In the genomic region with DNA sequence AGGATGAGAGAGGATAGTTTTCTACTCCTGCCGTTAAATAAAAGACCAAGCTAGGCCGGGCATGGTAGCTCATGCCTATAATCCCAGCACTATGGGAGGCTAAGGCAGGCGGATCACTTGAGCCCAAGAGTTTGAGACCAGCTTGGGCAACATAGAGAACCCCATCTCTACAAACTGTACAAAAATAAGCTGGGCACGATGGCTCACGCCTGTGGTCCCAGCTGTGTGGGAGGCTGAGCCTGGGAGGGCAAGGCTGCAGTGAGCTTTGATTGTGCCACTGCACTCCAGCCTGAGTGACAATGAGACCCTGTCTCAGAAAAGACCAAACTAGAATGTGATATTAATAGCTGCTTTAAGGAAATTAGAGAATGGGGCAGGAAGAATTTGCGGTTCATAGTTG, we compare ENCODE assay signal across 2 cellular contexts.
TF ChIP-seq lines count a peak whose summit lies in the region.

No MANE protein-coding gene starts in this region.

TF ChIP-seq in K562, 482 proteins besides CTCF, POLR2A, EP300 and RAD21 (continued from another document):
- TF ChIP-seq, protein P1, sequence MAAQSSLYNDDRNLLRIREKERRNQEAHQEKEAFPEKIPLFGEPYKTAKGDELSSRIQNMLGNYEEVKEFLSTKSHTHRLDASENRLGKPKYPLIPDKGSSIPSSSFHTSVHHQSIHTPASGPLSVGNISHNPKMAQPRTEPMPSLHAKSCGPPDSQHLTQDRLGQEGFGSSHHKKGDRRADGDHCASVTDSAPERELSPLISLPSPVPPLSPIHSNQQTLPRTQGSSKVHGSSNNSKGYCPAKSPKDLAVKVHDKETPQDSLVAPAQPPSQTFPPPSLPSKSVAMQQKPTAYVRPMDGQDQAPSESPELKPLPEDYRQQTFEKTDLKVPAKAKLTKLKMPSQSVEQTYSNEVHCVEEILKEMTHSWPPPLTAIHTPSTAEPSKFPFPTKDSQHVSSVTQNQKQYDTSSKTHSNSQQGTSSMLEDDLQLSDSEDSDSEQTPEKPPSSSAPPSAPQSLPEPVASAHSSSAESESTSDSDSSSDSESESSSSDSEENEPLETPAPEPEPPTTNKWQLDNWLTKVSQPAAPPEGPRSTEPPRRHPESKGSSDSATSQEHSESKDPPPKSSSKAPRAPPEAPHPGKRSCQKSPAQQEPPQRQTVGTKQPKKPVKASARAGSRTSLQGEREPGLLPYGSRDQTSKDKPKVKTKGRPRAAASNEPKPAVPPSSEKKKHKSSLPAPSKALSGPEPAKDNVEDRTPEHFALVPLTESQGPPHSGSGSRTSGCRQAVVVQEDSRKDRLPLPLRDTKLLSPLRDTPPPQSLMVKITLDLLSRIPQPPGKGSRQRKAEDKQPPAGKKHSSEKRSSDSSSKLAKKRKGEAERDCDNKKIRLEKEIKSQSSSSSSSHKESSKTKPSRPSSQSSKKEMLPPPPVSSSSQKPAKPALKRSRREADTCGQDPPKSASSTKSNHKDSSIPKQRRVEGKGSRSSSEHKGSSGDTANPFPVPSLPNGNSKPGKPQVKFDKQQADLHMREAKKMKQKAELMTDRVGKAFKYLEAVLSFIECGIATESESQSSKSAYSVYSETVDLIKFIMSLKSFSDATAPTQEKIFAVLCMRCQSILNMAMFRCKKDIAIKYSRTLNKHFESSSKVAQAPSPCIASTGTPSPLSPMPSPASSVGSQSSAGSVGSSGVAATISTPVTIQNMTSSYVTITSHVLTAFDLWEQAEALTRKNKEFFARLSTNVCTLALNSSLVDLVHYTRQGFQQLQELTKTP (IDR thresholded peaks at IDR 0.05; ENCODE audit: low read depth in 1 of 2, partially characterized antibody in 2 of 2), result no peak
- TF ChIP-seq CBX2 (IDR thresholded peaks at IDR 0.05; ENCODE audit: insufficient read depth, low read length, poor library complexity, severe bottlenecking) (no peak), MTF1 (CRISPR knock-in tag; IDR thresholded peaks at IDR 0.05; ENCODE audit: borderline replicate concordance) (no peak), MAFK (IDR thresholded peaks at IDR 0.05; ENCODE audit: low read length) (no peak), ZNF79 (CRISPR knock-in tag; IDR thresholded peaks at IDR 0.05; ENCODE audit: low read depth) (no peak), ZNF217 (CRISPR knock-in tag; IDR thresholded peaks at IDR 0.05) (no peak), PRPF4 (IDR thresholded peaks at IDR 0.05; ENCODE audit: insufficient read depth, low read depth, low read length, poor library complexity, severe bottlenecking) (no peak), ZNF583 (CRISPR knock-in tag; IDR thresholded peaks at IDR 0.05) (no peak), PCBP2 (IDR thresholded peaks at IDR 0.05; ENCODE audit: low read depth, low read length, poor library complexity, severe bottlenecking) (no peak), KLF1 (tag; IDR thresholded peaks at IDR 0.05) (no peak), BRD4 (IDR thresholded peaks at IDR 0.05) (no peak), ZNF589 (CRISPR knock-in tag; IDR thresholded peaks at IDR 0.05; ENCODE audit: low read depth) (no peak), GABPA (tag; conservative IDR thresholded peaks at IDR 0.05; ENCODE audit: low read depth) (no peak)
- TF ChIP-seq, protein P2, sequence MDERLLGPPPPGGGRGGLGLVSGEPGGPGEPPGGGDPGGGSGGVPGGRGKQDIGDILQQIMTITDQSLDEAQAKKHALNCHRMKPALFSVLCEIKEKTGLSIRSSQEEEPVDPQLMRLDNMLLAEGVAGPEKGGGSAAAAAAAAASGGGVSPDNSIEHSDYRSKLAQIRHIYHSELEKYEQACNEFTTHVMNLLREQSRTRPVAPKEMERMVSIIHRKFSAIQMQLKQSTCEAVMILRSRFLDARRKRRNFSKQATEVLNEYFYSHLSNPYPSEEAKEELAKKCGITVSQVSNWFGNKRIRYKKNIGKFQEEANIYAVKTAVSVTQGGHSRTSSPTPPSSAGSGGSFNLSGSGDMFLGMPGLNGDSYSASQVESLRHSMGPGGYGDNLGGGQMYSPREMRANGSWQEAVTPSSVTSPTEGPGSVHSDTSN (CRISPR knock-in tag; IDR thresholded peaks at IDR 0.05; ENCODE audit: low read depth), result no peak
- TF ChIP-seq, protein P2 (tag; conservative IDR thresholded peaks at IDR 0.05; ENCODE audit: low read depth), result no peak
- TF ChIP-seq, protein P3, sequence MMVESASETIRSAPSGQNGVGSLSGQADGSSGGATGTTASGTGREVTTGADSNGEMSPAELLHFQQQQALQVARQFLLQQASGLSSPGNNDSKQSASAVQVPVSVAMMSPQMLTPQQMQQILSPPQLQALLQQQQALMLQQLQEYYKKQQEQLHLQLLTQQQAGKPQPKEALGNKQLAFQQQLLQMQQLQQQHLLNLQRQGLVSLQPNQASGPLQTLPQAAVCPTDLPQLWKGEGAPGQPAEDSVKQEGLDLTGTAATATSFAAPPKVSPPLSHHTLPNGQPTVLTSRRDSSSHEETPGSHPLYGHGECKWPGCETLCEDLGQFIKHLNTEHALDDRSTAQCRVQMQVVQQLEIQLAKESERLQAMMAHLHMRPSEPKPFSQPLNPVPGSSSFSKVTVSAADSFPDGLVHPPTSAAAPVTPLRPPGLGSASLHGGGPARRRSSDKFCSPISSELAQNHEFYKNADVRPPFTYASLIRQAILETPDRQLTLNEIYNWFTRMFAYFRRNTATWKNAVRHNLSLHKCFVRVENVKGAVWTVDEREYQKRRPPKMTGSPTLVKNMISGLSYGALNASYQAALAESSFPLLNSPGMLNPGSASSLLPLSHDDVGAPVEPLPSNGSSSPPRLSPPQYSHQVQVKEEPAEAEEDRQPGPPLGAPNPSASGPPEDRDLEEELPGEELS (CRISPR knock-in tag; IDR thresholded peaks at IDR 0.05; ENCODE audit: borderline replicate concordance), result no peak
- TF ChIP-seq, protein P4, sequence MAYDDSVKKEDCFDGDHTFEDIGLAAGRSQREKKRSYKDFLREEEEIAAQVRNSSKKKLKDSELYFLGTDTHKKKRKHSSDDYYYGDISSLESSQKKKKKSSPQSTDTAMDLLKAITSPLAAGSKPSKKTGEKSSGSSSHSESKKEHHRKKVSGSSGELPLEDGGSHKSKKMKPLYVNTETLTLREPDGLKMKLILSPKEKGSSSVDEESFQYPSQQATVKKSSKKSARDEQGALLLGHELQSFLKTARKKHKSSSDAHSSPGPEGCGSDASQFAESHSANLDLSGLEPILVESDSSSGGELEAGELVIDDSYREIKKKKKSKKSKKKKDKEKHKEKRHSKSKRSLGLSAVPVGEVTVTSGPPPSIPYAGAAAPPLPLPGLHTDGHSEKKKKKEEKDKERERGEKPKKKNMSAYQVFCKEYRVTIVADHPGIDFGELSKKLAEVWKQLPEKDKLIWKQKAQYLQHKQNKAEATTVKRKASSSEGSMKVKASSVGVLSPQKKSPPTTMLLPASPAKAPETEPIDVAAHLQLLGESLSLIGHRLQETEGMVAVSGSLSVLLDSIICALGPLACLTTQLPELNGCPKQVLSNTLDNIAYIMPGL (CRISPR knock-in tag; IDR thresholded peaks at IDR 0.05), result no peak

TF ChIP-seq in HepG2, 621 proteins besides CTCF, POLR2A, EP300 and RAD21 (continued from another document):
- no peak for TF ChIP-seq ZNF496 (CRISPR knock-in tag; IDR thresholded peaks at IDR 0.05; ENCODE audit: insufficient replicate concordance)
- TF ChIP-seq RBM22 (optimal IDR thresholded peaks at IDR 0.05; ENCODE audit: low read length), result peak; percentile 19
TF ChIP-seq in HepG2: peak in this region for 1.
